ENCODE assay signal across 19 cellular contexts in genomic region chr1:89352421-89352820, GRCh38. TPM values are rescaled to one million over a fixed set of nuclear protein-coding genes. Genes with fewer than 3 reads are reported as not detected.
DNase-seq lines count a peak whose midpoint lies in the region; ATAC-seq and TF ChIP-seq lines count a peak whose summit lies in the region.
"Had no signal": no experiment of that assay in that cellular context is flagged by ENCODE, and none has a peak within 500 bp of the region (broad histone marks: within the 10 kb centered on the region; RNA-seq: fewer than 3 reads in every experiment).

No MANE protein-coding gene starts in this region.

- TF ChIP-seq CTCF in upper lobe of left lung (IDR thresholded peaks at IDR 0.05), result no peak

- no peaks in the 10 kb centered on the region for H3K9me3 Mint-ChIP-seq in stimulated activated naive CD8-positive, alpha-beta T cell treated with anti-CD3 and anti-CD28 coated beads, Interleukin-15, amount 100 ng/mL, for 72 hours
- no peaks in the 10 kb centered on the region for H3K9me3 Mint-ChIP-seq in natural killer cell treated with Interleukin-12 subunit alpha and Interleukin-12 subunit beta and Interleukin-15 and Interleukin-18, amount 100 ng/mL, for 72 hours
- H3K9me3 Mint-ChIP-seq: H9 had no signal

- no peaks in the 10 kb centered on the region for H3K27me3 ChIP-seq in upper lobe of left lung
- H3K27me3 ChIP-seq in H7 (ENCODE audit: control insufficient read depth, insufficient read depth, low read length), result no peaks in the 10 kb centered on the region; the same call in 1 of the 2 replicates

- peaks cover 47% of the 10 kb centered on the region for H3K4me1 Mint-ChIP-seq in stimulated activated naive CD8-positive, alpha-beta T cell treated with anti-CD3 and anti-CD28 coated beads, Interleukin-15, amount 100 ng/mL, for 72 hours
- H3K4me1 Mint-ChIP-seq in natural killer cell treated with Interleukin-12 subunit alpha and Interleukin-12 subunit beta and Interleukin-15 and Interleukin-18, amount 100 ng/mL, for 72 hours (ENCODE audit: low read depth in 2 of 2), result peaks cover 33 to 34% of the 10 kb centered on the region in 2 donors

- H3K4me3 ChIP-seq in upper lobe of left lung (no peak overlapping the region), H7 (ENCODE audit: insufficient read depth, low read depth, low read length) (no peak overlapping the region)
- H3K4me3 ChIP-seq: A549, GM23248 had no signal

- no peaks in the 10 kb centered on the region for H3K36me3 Mint-ChIP-seq in natural killer cell treated with Interleukin-12 subunit alpha and Interleukin-12 subunit beta and Interleukin-15 and Interleukin-18, amount 100 ng/mL, for 72 hours
- H3K36me3 Mint-ChIP-seq: CD4-positive, alpha-beta memory T cell had no signal

- H3K27me3 Mint-ChIP-seq in stimulated activated naive CD8-positive, alpha-beta T cell treated with anti-CD3 and anti-CD28 coated beads, Interleukin-15, amount 100 ng/mL, for 72 hours, result no peaks in the 10 kb centered on the region
- no peaks in the 10 kb centered on the region for H3K27me3 Mint-ChIP-seq in natural killer cell treated with Interleukin-12 subunit alpha and Interleukin-12 subunit beta and Interleukin-15 and Interleukin-18, amount 100 ng/mL, for 72 hours
- H3K27me3 Mint-ChIP-seq: CD4-positive, alpha-beta memory T cell had no signal

- H3K4me1 ChIP-seq in upper lobe of left lung, result no peaks in the 10 kb centered on the region
- H3K4me1 ChIP-seq: A549 had no signal

- no peak overlapping the region for H3K27ac Mint-ChIP-seq in stimulated activated naive CD8-positive, alpha-beta T cell treated with anti-CD3 and anti-CD28 coated beads, Interleukin-15, amount 100 ng/mL, for 72 hours
- peak overlapping the region; percentile 22 to 59 for H3K27ac Mint-ChIP-seq in natural killer cell treated with Interleukin-12 subunit alpha and Interleukin-12 subunit beta and Interleukin-15 and Interleukin-18, amount 100 ng/mL, for 72 hours
- H3K27ac Mint-ChIP-seq: H9 had no signal

- no peak for TF ChIP-seq POLR2A in upper lobe of left lung (IDR thresholded peaks at IDR 0.05)

- peak; percentile 27 to 29 for ATAC-seq in activated CD4-positive, CD25-positive, alpha-beta regulatory T cell treated with anti-CD3 and anti-CD28 coated beads, Interleukin-2, amount 50 U/mL, for 24 hours
- ATAC-seq in stimulated activated naive CD8-positive, alpha-beta T cell treated with anti-CD3 and anti-CD28 coated beads, Interleukin-15, amount 100 ng/mL, for 72 hours, result peak; percentile 57
- no peak for ATAC-seq in stimulated activated naive CD8-positive, alpha-beta T cell treated with anti-CD3 and anti-CD28 coated beads, Interleukin-15, Interleukin-2, amounts not matched to agents 100 U/mL and 50 U/mL, for 24 hours
- ATAC-seq in natural killer cell treated with Interleukin-12 subunit alpha and Interleukin-12 subunit beta and Interleukin-15 and Interleukin-18, amount 100 ng/mL, for 72 hours, result peak in 1 of 2 donors; percentile 43
- ATAC-seq in upper lobe of left lung (ENCODE audit: low FRiP score in 2 of 2), result no peak
- ATAC-seq: A549, HepG2 had no signal

- no peak for TF ChIP-seq EP300 in upper lobe of left lung (IDR thresholded peaks at IDR 0.05)

- no peaks in the 10 kb centered on the region for H3K9me3 ChIP-seq in upper lobe of left lung
- H3K9me3 ChIP-seq: A549 had no signal

- no peak overlapping the region for H3K4me3 Mint-ChIP-seq in stimulated activated naive CD8-positive, alpha-beta T cell treated with anti-CD3 and anti-CD28 coated beads, Interleukin-15, amount 100 ng/mL, for 72 hours
- no peak overlapping the region for H3K4me3 Mint-ChIP-seq in natural killer cell treated with Interleukin-12 subunit alpha and Interleukin-12 subunit beta and Interleukin-15 and Interleukin-18, amount 100 ng/mL, for 72 hours
- H3K4me3 Mint-ChIP-seq: CD4-positive, alpha-beta memory T cell; H9 had no signal

- peak overlapping the region in 3 of 4 donors; percentile 1 to 63 (median 4) for H3K27ac ChIP-seq in upper lobe of left lung
- H3K27ac ChIP-seq: 22Rv1, A549, C4-2B, GM23248 had no signal

- DNase-seq in activated CD4-positive, CD25-positive, alpha-beta regulatory T cell treated with anti-CD3 and anti-CD28 coated beads, Interleukin-2, amount 50 U/mL, for 72 hours, result no peak
- DNase-seq in stimulated activated naive CD8-positive, alpha-beta T cell treated with anti-CD3 and anti-CD28 coated beads, Interleukin-15, amount 100 ng/mL, for 72 hours, result no peak
- no peak for DNase-seq in stimulated activated naive CD8-positive, alpha-beta T cell treated with anti-CD3 and anti-CD28 coated beads, Interleukin-15, Interleukin-2, amounts not matched to agents 100 U/mL and 50 U/mL, for 24 hours
- DNase-seq in natural killer cell treated with Interleukin-12 subunit alpha and Interleukin-12 subunit beta and Interleukin-15 and Interleukin-18, amount 100 ng/mL, for 72 hours (ENCODE audit: low spot score), result no peak
- DNase-seq in upper lobe of left lung (no peak), NCI-H1048 (lab: John Stamatoyannopoulos, UW) (no peak), H7 (no peak)
- DNase-seq: AML-193; CD4-positive, alpha-beta memory T cell; DMS153; DMS79; GDM1; GM23248; H9 had no signal

- H3K36me3 ChIP-seq in upper lobe of left lung (no peaks in the 10 kb centered on the region), H7 (replicated peaks; ENCODE audit: control insufficient read depth, insufficient read depth, low read length) (no peaks in the 10 kb centered on the region)

- WGBS in upper lobe of left lung, 2 donors, result 88 to 97% methylated on average over 2 of the region's 2 CpGs

RNA-seq across cellular contexts. Expression of gene GBP6, which starts 11.4 kb away (rescaled TPM):
- under 1 TPM; 0.19 to 0.22 TPM for total RNA-seq in natural killer cell treated with Interleukin-12 subunit alpha and Interleukin-12 subunit beta and Interleukin-15 and Interleukin-18, amount 100 ng/mL, for 72 hours
- 1 to 10 TPM in 2 of 6 donors, under 1 TPM in 4; 0.30 to 3.8 (median 0.73) TPM for total RNA-seq in upper lobe of left lung
- not detected in 2 replicates for total RNA-seq in H7 (2014; rRNA removed; shearing (Covaris generic))
- total RNA-seq: GM23248, H9, HepG2 had no signal

Comparison
In these comparisons a context has a peak if more than half of its experiments do, and no peak if none do; other contexts are left out.
1. ATAC-seq: peak in activated CD4-positive, CD25-positive, alpha-beta regulatory T cell treated with anti-CD3 and anti-CD28 coated beads, Interleukin-2, amount 50 U/mL, for 24 hours (2 of 2) and stimulated activated naive CD8-positive, alpha-beta T cell treated with anti-CD3 and anti-CD28 coated beads, Interleukin-15, amount 100 ng/mL, for 72 hours (single experiment); none in stimulated activated naive CD8-positive, alpha-beta T cell treated with anti-CD3 and anti-CD28 coated beads, Interleukin-15, Interleukin-2, amounts not matched to agents 100 U/mL and 50 U/mL, for 24 hours (single experiment) and upper lobe of left lung (0 of 2).
2. H3K27ac Mint-ChIP-seq: peak in natural killer cell treated with Interleukin-12 subunit alpha and Interleukin-12 subunit beta and Interleukin-15 and Interleukin-18, amount 100 ng/mL, for 72 hours (2 of 2); none in stimulated activated naive CD8-positive, alpha-beta T cell treated with anti-CD3 and anti-CD28 coated beads, Interleukin-15, amount 100 ng/mL, for 72 hours (0 of 2).